In genomic region chr14:46661728-46662127, GRCh38 we compare ENCODE assay signal across 1 cellular context.
TF ChIP-seq lines count a peak whose summit lies in the region.

No MANE protein-coding gene starts in this region.

TF ChIP-seq in HCT116, 20 proteins besides CTCF, POLR2A, EP300 and RAD21 (continued from another document):
- no peak for TF ChIP-seq ZBTB33 (IDR thresholded peaks at IDR 0.05; ENCODE audit: extremely low read depth, insufficient replicate concordance, low read length)
- TF ChIP-seq EZH2phosphoT487 (IDR thresholded peaks at IDR 0.05; ENCODE audit: borderline replicate concordance), result no peak
- no peak for TF ChIP-seq ELF1 (IDR thresholded peaks at IDR 0.05; ENCODE audit: borderline replicate concordance, low read depth)
- no peak for TF ChIP-seq ZFX (IDR thresholded peaks at IDR 0.05)
